Comparison of ENCODE assay signal across 8 cellular contexts in genomic region chr1:9824702-9825089, GRCh38. TPM values are rescaled to one million over a fixed set of nuclear protein-coding genes. Genes with fewer than 3 reads are reported as not detected.
A peak's percentile ranks its signal among the peaks of the same experiment; 100 is the strongest.
DNase-seq lines count a peak whose midpoint lies in the region; ATAC-seq and TF ChIP-seq lines count a peak whose summit lies in the region.

No MANE protein-coding gene starts in this region.

- intact Hi-C loops in OCI-LY7 (cut with micrococcal nuclease; ENCODE audit: unreplicated experiment) = no loop called here

- H3K36me3 ChIP-seq in OCI-LY7 (ENCODE audit: insufficient read depth, low read length) (no peaks in the 10 kb centered on the region), osteoblast (ENCODE audit: insufficient read depth, low read length) (no peaks in the 10 kb centered on the region)

- no peak for TF ChIP-seq CTCF in C4-2B (conservative IDR thresholded peaks at IDR 0.05)
- TF ChIP-seq CTCF in OCI-LY7 (conservative IDR thresholded peaks at IDR 0.05; ENCODE audit: low read length) = no peak
- no peak for TF ChIP-seq CTCF in endothelial cell (IDR thresholded peaks at IDR 0.05; ENCODE audit: unreplicated experiment)
- TF ChIP-seq CTCF in osteoblast (IDR thresholded peaks at IDR 0.05; ENCODE audit: extremely low read depth, low read depth, low read length) = no peak

- peaks cover 35% of the 10 kb centered on the region for H3K79me2 ChIP-seq in OCI-LY7 (ENCODE audit: insufficient read depth, low read depth, low read length)
- peaks cover 35% of the 10 kb centered on the region for H3K79me2 ChIP-seq in osteoblast (ENCODE audit: insufficient read depth, low read length)

- DNase-seq in OCI-LY7 (ENCODE audit: low spot score) = no peak
- DNase-seq in endothelial cell (ENCODE audit: low spot score) = no peak
- peak; percentile 37 for DNase-seq in osteoblast (ENCODE audit: insufficient read length, low spot score, missing footprints)
- DNase-seq in HCEC 1CT = no peak

- H3K4me3 ChIP-seq in OCI-LY7 (ENCODE audit: low read depth, low read length, poor library complexity, severe bottlenecking) = no peak overlapping the region
- H3K4me3 ChIP-seq in osteoblast (ENCODE audit: insufficient read depth, low read length) = peak overlapping the region; percentile 73

- H3K9me3 Mint-ChIP-seq in endothelial cell (ENCODE audit: unreplicated experiment) = no peaks in the 10 kb centered on the region

- POLR2A ChIA-PET in OCI-LY7 (lab: Charles Lee) = no interaction called here

- H4K20me1 ChIP-seq in OCI-LY7 (ENCODE audit: insufficient read depth, low read length) (peaks cover 19% of the 10 kb centered on the region), osteoblast (ENCODE audit: insufficient read depth, low read length) (peaks cover 20% of the 10 kb centered on the region)

- H3K27ac ChIP-seq in C4-2B (peak overlapping the region; percentile 95), OCI-LY7 (ENCODE audit: low read depth, low read length, poor library complexity, severe bottlenecking) (no peak overlapping the region), osteoblast (ENCODE audit: low read depth, low read length) (no peak overlapping the region)

- H3K27me3 Mint-ChIP-seq in endothelial cell (ENCODE audit: unreplicated experiment) = peaks cover 13% of the 10 kb centered on the region

- H3K27ac Mint-ChIP-seq in endothelial cell (ENCODE audit: unreplicated experiment) = no peak overlapping the region

- no peaks in the 10 kb centered on the region for H3K9me2 ChIP-seq in OCI-LY7 (ENCODE audit: insufficient read depth, low read length)

- no peaks in the 10 kb centered on the region for H3K9me3 ChIP-seq in OCI-LY7 (ENCODE audit: low read length)
- no peaks in the 10 kb centered on the region for H3K9me3 ChIP-seq in osteoblast (ENCODE audit: low read depth, low read length)

- H2AFZ ChIP-seq in OCI-LY7 (ENCODE audit: low read length) = 0 out of 2 replicates have a peak overlapping the region, but pooled peaks have one; percentile 52
- peak overlapping the region; percentile 90 for H2AFZ ChIP-seq in osteoblast (ENCODE audit: low read length)

- H3K4me2 ChIP-seq in OCI-LY7 (ENCODE audit: low read length) (peak overlapping the region; percentile 54; the same call in 1 of the 2 replicates), osteoblast (ENCODE audit: insufficient read depth, low read length) (peak overlapping the region; percentile 90)

- H3K36me3 Mint-ChIP-seq in endothelial cell (ENCODE audit: low read depth, unreplicated experiment) = peaks cover 6% of the 10 kb centered on the region

- H3K4me3 Mint-ChIP-seq in endothelial cell (ENCODE audit: unreplicated experiment) = peak overlapping the region; percentile 84

- peaks cover 18% of the 10 kb centered on the region for H3K4me1 Mint-ChIP-seq in endothelial cell (ENCODE audit: unreplicated experiment)

- BruUV-seq in OCI-LY7 (replicated peaks; lab: Mats Ljungman, UMichigan) = no TSS peak

- no peaks in the 10 kb centered on the region for H3K27me3 ChIP-seq in osteoblast (ENCODE audit: insufficient read depth, low read length)

- H3K4me1 ChIP-seq in OCI-LY7 (ENCODE audit: insufficient read depth, low read length, poor library complexity, severe bottlenecking) (peaks cover 40% of the 10 kb centered on the region), osteoblast (ENCODE audit: insufficient read depth, low read length) (peaks cover 22% of the 10 kb centered on the region)

- ATAC-seq in HG02610 (IDR thresholded peaks at IDR 0.05; ENCODE audit: unreplicated experiment) (no peak), HG03135 (IDR thresholded peaks at IDR 0.05; ENCODE audit: unreplicated experiment) (no peak), GM19328 (IDR thresholded peaks at IDR 0.05; ENCODE audit: unreplicated experiment) (no peak)

- CTCF ChIA-PET in OCI-LY7 (lab: Charles Lee; ENCODE audit: unreplicated experiment) = no interaction called here

RNA-seq across cellular contexts. Expression of gene CLSTN1, which starts 0.9 kb away (rescaled TPM):
- 49.4 and 58.6 TPM in 2 replicates for total RNA-seq in OCI-LY7 (2014; rRNA removed; shearing (Covaris generic))
- total RNA-seq in OCI-LY7 (2022) (124 and 141 TPM in 2 replicates), endothelial cell (ENCODE audit: unreplicated experiment) (84.8 TPM), osteoblast (110 and 140 TPM in 2 replicates)
